16 cellular contexts compared by ENCODE assay signal in genomic region chr4:40432504-40432903, GRCh38.
"Had no signal": no experiment of that assay in that cellular context is flagged by ENCODE, and none has a peak within 500 bp of the region (broad histone marks: within the 10 kb centered on the region; RNA-seq: fewer than 3 reads in every experiment).

No MANE protein-coding gene starts in this region.

- H3K4me1 Mint-ChIP-seq: naive B cell had no signal

- H3K27me3 ChIP-seq: left lung, SJCRH30 had no signal

- H3K27ac Mint-ChIP-seq: dendritic cell treated with granulocyte-macrophage colony-stimulating factor and Interleukin-4, amounts not matched to agents 40 ng/mL and 50 ng/mL, for 4 days; naive B cell; stimulated activated naive B cell treated with anti-CD40 and anti-IgM and Interleukin-4, amounts not matched to agents 10 μg/mL and 1 μg/mL and 100 μg/mL, for 72 hours had no signal

- H3K36me3 ChIP-seq: SJCRH30 had no signal

- H3K4me3 ChIP-seq: left lung, SJCRH30 had no signal

- H3K27ac ChIP-seq: left lung, SJCRH30 had no signal

- H3K4me1 ChIP-seq: left lung, SJCRH30 had no signal

- ATAC-seq: left lung had no signal

- H3K9me3 Mint-ChIP-seq: dendritic cell treated with granulocyte-macrophage colony-stimulating factor and Interleukin-4, amounts not matched to agents 40 ng/mL and 50 ng/mL, for 4 days had no signal

- H3K9me3 ChIP-seq: left lung, SJCRH30 had no signal

- DNase-seq: activated CD4-positive, CD25-positive, alpha-beta regulatory T cell treated with anti-CD3 and anti-CD28 coated beads, Interleukin-2, amount 50 U/mL, for 72 hours; activated effector memory CD4-positive, alpha-beta T cell treated with anti-CD3 and anti-CD28 coated beads, Interleukin-2, amount 50 U/mL, for 16 hours; activated T-cell treated with anti-CD3 and anti-CD28 coated beads for 4 hours; effector memory CD4-positive, alpha-beta T cell; foreskin fibroblast; glutamatergic neuron; hypothalamus; kidney; left lung; naive B cell; SJCRH30; stimulated activated CD4-positive, alpha-beta T cell treated with anti-CD3 and anti-CD28 coated beads, Interleukin-2, amount 100 ng/mL, for 48 hours; stimulated activated naive B cell treated with anti-CD40 and anti-IgM and Interleukin-4, amounts not matched to agents 10 μg/mL and 1 μg/mL and 100 μg/mL, for 72 hours; T1000; trophoblast cell had no signal

- H3K27me3 Mint-ChIP-seq: dendritic cell treated with granulocyte-macrophage colony-stimulating factor and Interleukin-4, amounts not matched to agents 40 ng/mL and 50 ng/mL, for 4 days; naive B cell; stimulated activated naive B cell treated with anti-CD40 and anti-IgM and Interleukin-4, amounts not matched to agents 10 μg/mL and 1 μg/mL and 100 μg/mL, for 72 hours had no signal

- H3K4me3 Mint-ChIP-seq: dendritic cell treated with granulocyte-macrophage colony-stimulating factor and Interleukin-4, amounts not matched to agents 40 ng/mL and 50 ng/mL, for 4 days; naive B cell; stimulated activated naive B cell treated with anti-CD40 and anti-IgM and Interleukin-4, amounts not matched to agents 10 μg/mL and 1 μg/mL and 100 μg/mL, for 72 hours had no signal
